In the genomic region with DNA sequence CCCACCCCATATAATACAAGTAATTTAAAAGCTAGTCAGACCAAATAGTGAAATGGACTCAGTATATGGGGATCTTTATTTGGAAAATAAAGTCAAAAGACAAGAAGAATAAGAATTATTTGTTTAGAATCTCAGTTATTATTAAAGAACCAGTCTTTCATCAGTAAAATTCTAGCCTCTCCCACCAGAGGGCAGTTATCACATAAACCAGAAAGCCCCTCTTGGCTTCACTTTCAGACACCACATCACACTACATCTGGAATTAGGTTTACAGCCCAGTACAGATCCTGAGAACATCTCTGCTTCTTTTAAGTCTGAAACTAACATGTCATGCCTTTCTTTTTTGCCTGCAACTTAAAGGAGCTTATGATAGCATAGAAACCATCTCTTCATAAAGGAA, we compare ENCODE assay signal across 9 cellular contexts. TPM values are rescaled to one million over a fixed set of nuclear protein-coding genes. Genes with fewer than 3 reads are reported as not detected.
A peak's percentile ranks its signal among the peaks of the same experiment; 100 is the strongest.
DNase-seq lines count a peak whose midpoint lies in the region; ATAC-seq and TF ChIP-seq lines count a peak whose summit lies in the region.
"Had no signal": no experiment of that assay in that cellular context is flagged by ENCODE, and none has a peak within 500 bp of the region (broad histone marks: within the 10 kb centered on the region; RNA-seq: fewer than 3 reads in every experiment).

No MANE protein-coding gene starts in this region.

- in situ Hi-C loops in mammary epithelial cell (cut with MboI; ENCODE audit: low sequenced_read_pairs in 2 of 2), result no loop called here

- H3K79me2 ChIP-seq in KMS-11 (ENCODE audit: insufficient read depth, low read depth) (no peaks in the 10 kb centered on the region), mammary epithelial cell (ENCODE audit: insufficient read depth, low read length) (no peaks in the 10 kb centered on the region), osteoblast (ENCODE audit: insufficient read depth, low read length) (no peaks in the 10 kb centered on the region)

- TF ChIP-seq POLR2A in lower leg skin (IDR thresholded peaks at IDR 0.05), result no peak

- H3K4me1 ChIP-seq in KMS-11 (ENCODE audit: low read depth, poor library complexity, severe bottlenecking) (peaks cover 16% of the 10 kb centered on the region), mammary epithelial cell (ENCODE audit: insufficient read depth, low read length) (peaks cover 18% of the 10 kb centered on the region), osteoblast (ENCODE audit: insufficient read depth, low read length) (no peaks in the 10 kb centered on the region)

- H2AFZ ChIP-seq in KMS-11 (ENCODE audit: low read depth), result no peak overlapping the region
- no peak overlapping the region for H2AFZ ChIP-seq in mammary epithelial cell (ENCODE audit: low read depth, low read length)
- no peak overlapping the region for H2AFZ ChIP-seq in osteoblast (ENCODE audit: low read length)

- ATAC-seq in activated CD4-positive, CD25-positive, alpha-beta regulatory T cell treated with anti-CD3 and anti-CD28 coated beads, Interleukin-2, amount 50 U/mL, for 24 hours, result no peak

- H3K9ac ChIP-seq in KMS-11 (no peak overlapping the region), mammary epithelial cell (ENCODE audit: insufficient read depth, low read length) (no peak overlapping the region)

- TF ChIP-seq CTCF in KMS-11 (conservative IDR thresholded peaks at IDR 0.05; ENCODE audit: low read depth, low read length), result peak; percentile 72
- TF ChIP-seq CTCF in mammary epithelial cell (conservative IDR thresholded peaks at IDR 0.05 in 1 of 2, IDR thresholded peaks at IDR 0.05 in 1 of 2; ENCODE audit: extremely low read depth in 1 of 2, insufficient read depth in 1 of 2, low read depth in 1 of 2, low read length in 2 of 2), result peak; percentile 3 to 35
- peak; percentile 65 for TF ChIP-seq CTCF in osteoblast (IDR thresholded peaks at IDR 0.05; ENCODE audit: extremely low read depth, low read depth, low read length)
- no peak for TF ChIP-seq CTCF in lower leg skin (IDR thresholded peaks at IDR 0.05)

- H3K27ac ChIP-seq in KMS-11 (no peak overlapping the region), mammary epithelial cell (ENCODE audit: insufficient read depth, low read depth, low read length) (no peak overlapping the region), osteoblast (ENCODE audit: low read depth, low read length) (no peak overlapping the region)
- H3K27ac ChIP-seq: skin epidermis had no signal

- DNase-seq in NCI-H1092 treated with DMSO at 0.1 percent for 48 hours (lab: John Stamatoyannopoulos, UW) (peak; percentile 11), NCI-H1092 (lab: John Stamatoyannopoulos, UW) (no peak), mammary epithelial cell (peak; percentile 2), osteoblast (ENCODE audit: insufficient read length, low spot score, missing footprints) (no peak), lower leg skin (ENCODE audit: low spot score in 2 of 2) (no peak)
- no peak for DNase-seq in activated naive CD4-positive, alpha-beta T cell treated with anti-CD3 and anti-CD28 coated beads, Interleukin-2, amount 50 U/mL, for 16 hours

- H3K9me3 ChIP-seq in mammary epithelial cell (replicated peaks; ENCODE audit: insufficient read depth, low read length) (no peaks in the 10 kb centered on the region), osteoblast (ENCODE audit: low read depth, low read length) (no peaks in the 10 kb centered on the region)

- intact Hi-C loops in mammary epithelial cell (cut with micrococcal nuclease) (loop anchor here (1.0 kb wide), 1 partner anchor 46 kb away; no protein-coding TSS in a partner anchor), lower leg skin (cut with DNase I; ENCODE audit: low total_unique reads) (no loop called here)

- no TSS peak for BruUV-seq in mammary epithelial cell (replicated peaks; lab: Mats Ljungman, UMichigan)

- H3K4me3 ChIP-seq in KMS-11 (IDR thresholded peaks at IDR 0.05; ENCODE audit: insufficient read depth, low read depth, low read length) (no peak overlapping the region), mammary epithelial cell (replicated peaks in 1 of 3; ENCODE audit: insufficient read depth in 1 of 3, low read depth in 2 of 3, low read length in 3 of 3) (no peak overlapping the region), osteoblast (ENCODE audit: insufficient read depth, low read length) (no peak overlapping the region), lower leg skin (ENCODE audit: low read depth, poor library complexity, severe bottlenecking) (no peak overlapping the region)
- H3K4me3 ChIP-seq: skin epidermis had no signal

- H3K36me3 ChIP-seq in KMS-11 (ENCODE audit: insufficient read depth) (no peaks in the 10 kb centered on the region), mammary epithelial cell (ENCODE audit: insufficient read depth, low read length) (no peaks in the 10 kb centered on the region), osteoblast (ENCODE audit: insufficient read depth, low read length) (no peaks in the 10 kb centered on the region)

- H3K27me3 ChIP-seq in KMS-11 (ENCODE audit: insufficient read depth, low read depth) (no peaks in the 10 kb centered on the region), mammary epithelial cell (ENCODE audit: insufficient read depth, low read length) (no peaks in the 10 kb centered on the region), osteoblast (ENCODE audit: insufficient read depth, low read length) (peaks cover 30% of the 10 kb centered on the region)

- H3K4me2 ChIP-seq in KMS-11, result no peak overlapping the region
- no peak overlapping the region for H3K4me2 ChIP-seq in mammary epithelial cell (ENCODE audit: insufficient read depth, low read depth, low read length)
- no peak overlapping the region for H3K4me2 ChIP-seq in osteoblast (ENCODE audit: insufficient read depth, low read length)

- H4K20me1 ChIP-seq in KMS-11 (ENCODE audit: insufficient read depth) (no peaks in the 10 kb centered on the region), mammary epithelial cell (ENCODE audit: insufficient read depth, low read length) (no peaks in the 10 kb centered on the region), osteoblast (ENCODE audit: insufficient read depth, low read length) (no peaks in the 10 kb centered on the region)

- dilution Hi-C loops in mammary epithelial cell (cut with HindIII; ENCODE audit: low sequenced_read_pairs), result no loop called here

- CTCF ChIA-PET in mammary epithelial cell (lab: Charles Lee; ENCODE audit: low non-redundant PET), result no interaction called here

RNA-seq across cellular contexts. Expression of gene HSPB3, which starts 12.2 kb away (rescaled TPM):
- total RNA-seq in mammary epithelial cell, result not detected
- not detected for polyA plus RNA-seq in mammary epithelial cell
- not detected for polyA minus RNA-seq in mammary epithelial cell
- not detected in 2 replicates for total RNA-seq in osteoblast
- 1 to 10 TPM in 1 of 4 donors, under 1 TPM in 2, not detected in 1; 0.49 to 1.3 (median 0.91) TPM for total RNA-seq in lower leg skin

Comparison
In these comparisons a context has a peak if more than half of its experiments do, and no peak if none do; other contexts are left out.
1. DNase-seq: peak in NCI-H1092 treated with DMSO at 0.1 percent for 48 hours (single experiment) and mammary epithelial cell (single experiment); none in NCI-H1092 (single experiment), osteoblast (single experiment), lower leg skin (0 of 2) and activated naive CD4-positive, alpha-beta T cell treated with anti-CD3 and anti-CD28 coated beads, Interleukin-2, amount 50 U/mL, for 16 hours (single experiment).
2. CTCF ChIP-seq: peak in KMS-11 (single experiment), mammary epithelial cell (2 of 2) and osteoblast (single experiment); none in lower leg skin (0 of 3).